15 cellular contexts compared by ENCODE assay signal in the genomic region with DNA sequence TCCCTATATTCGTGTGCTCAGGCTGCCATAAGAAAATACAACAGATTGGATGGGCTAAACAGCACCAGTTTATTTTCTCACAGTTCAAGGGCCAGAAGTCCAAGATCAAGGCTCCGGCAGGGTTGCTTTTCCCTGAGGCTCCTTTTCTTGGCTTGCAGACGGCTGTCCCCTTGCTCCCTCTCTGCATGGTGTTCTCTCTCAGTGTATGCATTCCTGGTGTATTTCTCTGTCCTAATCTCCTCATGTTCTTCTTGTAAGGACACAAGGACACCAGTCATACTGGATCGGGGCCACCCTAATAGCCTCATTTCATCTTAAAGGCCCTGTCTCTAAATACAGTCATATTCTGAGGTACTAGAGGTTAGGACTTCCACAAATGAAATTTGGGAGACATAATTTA.
DNase-seq lines count a peak whose midpoint lies in the region; ATAC-seq, FAIRE-seq and TF ChIP-seq lines count a peak whose summit lies in the region.
"Had no signal": no experiment of that assay in that cellular context is flagged by ENCODE, and none has a peak within 500 bp of the region (broad histone marks: within the 10 kb centered on the region; RNA-seq: fewer than 3 reads in every experiment).

No MANE protein-coding gene starts in this region.

- intact Hi-C loops in K562 (cut with micrococcal nuclease) (no loop called here), heart right ventricle (cut with DNase I) (loop anchor here in 3 of 10 donors (2.0 to 10.0 kb wide), 3 partner anchors 64 to 67 kb away; a partner anchor contains a TSS), PC-3 (cut with micrococcal nuclease) (no loop called here)

- no peak overlapping the region for H3K23ac ChIP-seq in neuronal stem cell (ENCODE audit: low read depth, low read length, poor library complexity)

- POLR2A ChIA-PET in K562 (lab: Yijun Ruan, JAX): no interaction called here
- POLR2A ChIA-PET in PC-3 (lab: Charles Lee; ENCODE audit: unreplicated experiment): no interaction called here

- BruUV-seq in K562 (replicated peaks; lab: Mats Ljungman, UMichigan): no TSS peak
- no TSS peak for BruUV-seq in PC-3 (replicated peaks; lab: Mats Ljungman, UMichigan)

- H2AFZ ChIP-seq in K562 (ENCODE audit: low read depth, low read length) (peak overlapping the region; percentile 54), neuronal stem cell (ENCODE audit: low read length) (peak overlapping the region; percentile 49), PC-3 (ENCODE audit: low read length) (no peak overlapping the region)

- no peak for FAIRE-seq in K562 (lab: Jason Lieb, UNC)

- no peak overlapping the region for H2AK5ac ChIP-seq in neuronal stem cell (ENCODE audit: low read depth, low read length)

- H3K27ac ChIP-seq in K562 (ENCODE audit: extremely low read depth, low read depth, low read length) (no peak overlapping the region), heart right ventricle (peak overlapping the region; percentile 53 to 94 (median 82)), neuronal stem cell (replicated peaks; ENCODE audit: low read length) (no peak overlapping the region), tibial nerve (peak overlapping the region in 3 of 4 donors; percentile 56 to 78 (median 72)), PC-3 (ENCODE audit: low read length) (no peak overlapping the region)

- no peak overlapping the region for H3K14ac ChIP-seq in neuronal stem cell (ENCODE audit: low read length)

- DNase-seq in K562 (ENCODE audit: extremely low read depth in 1 of 4, low spot score in 3 of 4) (no peak), heart right ventricle (no peak), neuronal stem cell (ENCODE audit: low spot score) (no peak), tibial nerve (ENCODE audit: low spot score in 2 of 2) (no peak), PC-3 (no peak)
- no peak for DNase-seq in activated CD4-positive, CD25-positive, alpha-beta regulatory T cell treated with anti-CD3 and anti-CD28 coated beads, Interleukin-2, amount 50 U/mL, for 72 hours
- DNase-seq: activated CD4-positive, alpha-beta T cell treated with anti-CD3 and anti-CD28 coated beads for 4 hours; activated naive CD4-positive, alpha-beta T cell treated with Interleukin-2 at 50 U/mL for 16 hours; DMS 273 treated with DMSO at 0.1 percent for 48 hours; H7; NCI-H187 treated with DMSO at 0.1 percent for 48 hours; stimulated activated CD4-positive, alpha-beta T cell treated with anti-CD3 and anti-CD28 coated beads, Interleukin-1b, Interleukin-23, amount 100 ng/mL, for 48 hours had no signal

- H4K91ac ChIP-seq in neuronal stem cell (ENCODE audit: low read depth, low read length, poor library complexity): no peak overlapping the region

- H3K27me3 ChIP-seq in K562 (ENCODE audit: control insufficient read depth in 2 of 2, insufficient read depth in 2 of 2, low read length in 2 of 2) (no peaks in the 10 kb centered on the region), heart right ventricle (no peaks in the 10 kb centered on the region), neuronal stem cell (ENCODE audit: control insufficient read depth in 3 of 3, insufficient read depth in 3 of 3, low read depth in 1 of 3, low read length in 3 of 3) (no peaks in the 10 kb centered on the region), tibial nerve (no peaks in the 10 kb centered on the region), PC-3 (ENCODE audit: low read length) (no peaks in the 10 kb centered on the region)

- H3K4me2 ChIP-seq in K562 (ENCODE audit: insufficient read depth, low read length) (no peak overlapping the region), neuronal stem cell (ENCODE audit: insufficient read depth, low read length, poor library complexity, severe bottlenecking) (no peak overlapping the region), PC-3 (ENCODE audit: low read length) (no peak overlapping the region)

- H4K8ac ChIP-seq in neuronal stem cell (ENCODE audit: low read depth, low read length): no peak overlapping the region

- H3F3A ChIP-seq in PC-3 (ENCODE audit: low read length, unreplicated experiment): no peaks in the 10 kb centered on the region

- WGBS in K562 (ENCODE audit: insufficient coverage, low coverage, missing lambda C conversion rate): 32% methylated on average over 4 of the region's 4 CpGs
- WGBS in heart right ventricle, 2 donors: 67 to 72% methylated on average over 4 of the region's 4 CpGs
- no CpG with 5 or more reads among the region's 4 CpGs for WGBS in neuronal stem cell (ENCODE audit: extremely low coverage in 2 of 2, insufficient read length in 2 of 2, insufficient replicate concordance in 1 of 2), 2 donors
- 26 to 27% methylated on average over 4 of the region's 4 CpGs for WGBS in tibial nerve, 2 donors

- ATAC-seq in K562 (no peak), heart right ventricle (peak in 2 of 8 donors; percentile 10 to 45), GM18907 (IDR thresholded peaks at IDR 0.05; ENCODE audit: unreplicated experiment) (no peak), GM21528 (IDR thresholded peaks at IDR 0.05; ENCODE audit: low FRiP score, unreplicated experiment) (no peak), PC-3 (no peak)
- ATAC-seq: left colon had no signal

- H3K79me2 ChIP-seq in K562 (ENCODE audit: control insufficient read depth, insufficient read depth, low read length) (no peaks in the 10 kb centered on the region), PC-3 (ENCODE audit: low read length) (no peaks in the 10 kb centered on the region)

- CTCF ChIA-PET in K562 (lab: Yijun Ruan, JAX; ENCODE audit: low intra/inter-chr PET ratio): no interaction called here
- CTCF ChIA-PET in PC-3 (lab: Charles Lee): no interaction called here

- TF ChIP-seq RAD21 in K562 (CRISPR knock-in tag; conservative IDR thresholded peaks at IDR 0.05 in 1 of 2, IDR thresholded peaks at IDR 0.05 in 1 of 2): no peak

- no peak overlapping the region for H2BK12ac ChIP-seq in neuronal stem cell (ENCODE audit: low read length)

- H3K4ac ChIP-seq in neuronal stem cell (ENCODE audit: low read length): no peak overlapping the region

- no peaks in the 10 kb centered on the region for H3K9me1 ChIP-seq in K562 (ENCODE audit: control insufficient read depth, insufficient read depth, low read length)

- H3K9me2 ChIP-seq in PC-3 (replicated peaks; ENCODE audit: low read length): no peaks in the 10 kb centered on the region

- H3K18ac ChIP-seq in neuronal stem cell (ENCODE audit: low read length): no peak overlapping the region

- H3K9ac ChIP-seq in K562 (ENCODE audit: insufficient read depth in 1 of 2, low read depth in 2 of 2, low read length in 2 of 2) (no peak overlapping the region), neuronal stem cell (ENCODE audit: low read depth, low read length, poor library complexity) (no peak overlapping the region), PC-3 (ENCODE audit: low read length) (no peak overlapping the region)

- H3K4me1 ChIP-seq in K562 (replicated peaks in 1 of 2; ENCODE audit: control insufficient read depth in 2 of 2, insufficient read depth in 2 of 2, low read length in 2 of 2): no peaks in the 10 kb centered on the region; a peak in 1 of 5 replicates
- H3K4me1 ChIP-seq in heart right ventricle: peaks cover 0 to 64% (median 28%) of the 10 kb centered on the region in 9 donors
- no peaks in the 10 kb centered on the region for H3K4me1 ChIP-seq in neuronal stem cell (ENCODE audit: control insufficient read depth in 2 of 2, insufficient read depth in 1 of 2, low read depth in 1 of 2, low read length in 2 of 2)
- H3K4me1 ChIP-seq in tibial nerve: peaks cover 0 to 24% (median 9%) of the 10 kb centered on the region in 4 donors
- peaks cover 8% of the 10 kb centered on the region for H3K4me1 ChIP-seq in PC-3 (ENCODE audit: insufficient read depth, low read length)

- no peaks in the 10 kb centered on the region for H4K20me1 ChIP-seq in K562 (replicated peaks; ENCODE audit: control insufficient read depth, insufficient read depth, low read length)
- no peaks in the 10 kb centered on the region for H4K20me1 ChIP-seq in PC-3 (ENCODE audit: low read length)

- TF ChIP-seq POLR2A in K562 (conservative IDR thresholded peaks at IDR 0.05): no peak
- TF ChIP-seq POLR2A in tibial nerve (IDR thresholded peaks at IDR 0.05): no peak

- no peak overlapping the region for H2BK5ac ChIP-seq in neuronal stem cell (ENCODE audit: low read length)

- TF ChIP-seq CTCF in K562 (IDR thresholded peaks at IDR 0.05 in 2 of 3, conservative IDR thresholded peaks at IDR 0.05 in 1 of 3; ENCODE audit: insufficient read depth in 2 of 3, low read depth in 1 of 3, low read length in 3 of 3): no peak
- TF ChIP-seq CTCF in heart right ventricle (IDR thresholded peaks at IDR 0.05): no peak
- no peak for TF ChIP-seq CTCF in tibial nerve (IDR thresholded peaks at IDR 0.05)
- no peak for TF ChIP-seq CTCF in PC-3 (conservative IDR thresholded peaks at IDR 0.05; ENCODE audit: low read depth, low read length)

- H3K79me1 ChIP-seq in neuronal stem cell (ENCODE audit: low read depth, low read length): no peaks in the 10 kb centered on the region

- H3K9me3 ChIP-seq in K562 (replicated peaks; ENCODE audit: control insufficient read depth, insufficient read depth, low read depth, low read length) (0 out of 2 replicates have a peak, but pooled peaks cover 1% of the 10 kb centered on the region), heart right ventricle (peaks cover 0 to 24% (median 11%) of the 10 kb centered on the region in 11 donors), neuronal stem cell (replicated peaks in 1 of 2; ENCODE audit: control insufficient read depth in 2 of 2, insufficient read depth in 1 of 2, low read depth in 1 of 2, low read length in 2 of 2) (no peaks in the 10 kb centered on the region), tibial nerve (peaks cover 0 to 3% (median 0%) of the 10 kb centered on the region in 4 donors), PC-3 (ENCODE audit: low read length) (peaks cover 8% of the 10 kb centered on the region)

- H2BK120ac ChIP-seq in neuronal stem cell (ENCODE audit: low read depth, low read length): no peak overlapping the region

- no peak overlapping the region for H2BK15ac ChIP-seq in neuronal stem cell (ENCODE audit: low read length)

- no peak for TF ChIP-seq EP300 in K562 (IDR thresholded peaks at IDR 0.05; ENCODE audit: low read length)
- TF ChIP-seq EP300 in tibial nerve (IDR thresholded peaks at IDR 0.05): no peak

- H3K36me3 ChIP-seq in K562 (ENCODE audit: control insufficient read depth, insufficient read depth, low read length) (no peaks in the 10 kb centered on the region), heart right ventricle (no peaks in the 10 kb centered on the region), neuronal stem cell (replicated peaks in 1 of 2; ENCODE audit: control insufficient read depth in 2 of 2, insufficient read depth in 2 of 2, low read length in 2 of 2) (no peaks in the 10 kb centered on the region), tibial nerve (no peaks in the 10 kb centered on the region), PC-3 (ENCODE audit: low read depth, low read length) (peaks cover 6% of the 10 kb centered on the region; the same call in 1 of the 2 replicates)

- in situ Hi-C loops in K562 (cut with MboI): no loop called here

- H3K4me3 ChIP-seq in K562 (no peak overlapping the region), heart right ventricle (peak overlapping the region in 2 of 10 donors; percentile 8 to 22), neuronal stem cell (ENCODE audit: low read length in 2 of 2) (no peak overlapping the region), tibial nerve (no peak overlapping the region), PC-3 (ENCODE audit: low read length) (no peak overlapping the region)

TF ChIP-seq in K562, 482 proteins besides CTCF, POLR2A, EP300 and RAD21 (continues in another document):
- no peak for TF ChIP-seq FOXJ3 (CRISPR knock-in tag; IDR thresholded peaks at IDR 0.05)

Comparison
In these comparisons a context has a peak if more than half of its experiments do, and no peak if none do; other contexts are left out.
1. H3K27ac ChIP-seq: peak in heart right ventricle (10 of 10) and tibial nerve (3 of 4); none in K562 (single experiment), neuronal stem cell (single experiment) and PC-3 (single experiment).